ENCODE assay signal across 3 cellular contexts in the genomic region with DNA sequence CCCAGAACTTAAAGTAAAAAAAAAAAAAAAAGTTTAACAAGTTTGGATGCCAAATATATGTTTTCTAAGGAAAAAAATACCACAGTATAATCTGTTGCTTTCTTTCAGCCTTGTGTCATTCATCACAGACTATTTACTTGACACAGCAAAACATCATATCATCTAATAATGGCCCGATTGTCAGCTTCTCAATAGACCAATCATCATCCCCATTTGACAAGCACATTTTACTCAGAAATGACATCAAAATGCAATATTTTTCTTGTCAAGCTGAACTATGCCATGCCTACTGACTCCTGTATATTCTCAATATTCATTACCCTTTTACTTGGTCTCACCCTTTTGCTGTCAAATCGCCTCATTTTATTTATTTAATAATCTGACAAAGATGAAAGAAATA.
"Had no signal": no experiment of that assay in that cellular context is flagged by ENCODE, and none has a peak within 500 bp of the region (broad histone marks: within the 10 kb centered on the region; RNA-seq: fewer than 3 reads in every experiment).

No MANE protein-coding gene starts in this region.

- H3K4me3 ChIP-seq: GM12878 had no signal

- DNase-seq: GDM1, GF-D8 had no signal
